Comparison of ENCODE assay signal across 1 cellular context in genomic region chr1:35641233-35641866, GRCh38.
TF ChIP-seq lines count a peak whose summit lies in the region.

Gene PSMB2 (minus strand): TSS chr1:35641526. CDS start chr1:35641432, 94 bp downstream.

TF ChIP-seq in IMR-90, 13 proteins besides CTCF, POLR2A, EP300 and RAD21 (continued from another document):
- TF ChIP-seq USF2 (IDR thresholded peaks at IDR 0.05; ENCODE audit: low read depth, low read length) (no peak), ELK1 (IDR thresholded peaks at IDR 0.05; ENCODE audit: borderline replicate concordance, low read depth, low read length) (no peak), NFE2L2 (IDR thresholded peaks at IDR 0.05; ENCODE audit: low read depth, low read length) (0 out of 2 replicates have a peak, but pooled peaks have one; percentile 15), SMC3 (IDR thresholded peaks at IDR 0.05; ENCODE audit: low read depth, low read length) (no peak), CEBPB (IDR thresholded peaks at IDR 0.05; ENCODE audit: low read depth, low read length) (no peak)
